Comparison of ENCODE assay signal across 17 cellular contexts in genomic region chr13:110521946-110522345, GRCh38. TPM values are rescaled to one million over a fixed set of nuclear protein-coding genes. Genes with fewer than 3 reads are reported as not detected.
DNase-seq lines count a peak whose midpoint lies in the region; ATAC-seq and TF ChIP-seq lines count a peak whose summit lies in the region.
"Had no signal": no experiment of that assay in that cellular context is flagged by ENCODE, and none has a peak within 500 bp of the region (broad histone marks: within the 10 kb centered on the region; RNA-seq: fewer than 3 reads in every experiment).

No MANE protein-coding gene starts in this region.

- no peak overlapping the region for H3K23ac ChIP-seq in neuronal stem cell (ENCODE audit: low read depth, low read length, poor library complexity)

- H3K27me3 ChIP-seq in adrenal gland (no peaks in the 10 kb centered on the region), neuronal stem cell (ENCODE audit: control insufficient read depth in 3 of 3, insufficient read depth in 3 of 3, low read depth in 1 of 3, low read length in 3 of 3) (no peaks in the 10 kb centered on the region)
- H3K27me3 ChIP-seq: gastroesophageal sphincter, pancreas had no signal

- no peak overlapping the region for H3K27ac Mint-ChIP-seq in Calu3 (ENCODE audit: unreplicated experiment)
- H3K27ac Mint-ChIP-seq: activated naive CD4-positive, alpha-beta T cell treated with anti-CD3 and anti-CD28 coated beads for 36 hours had no signal

- peak; percentile 50 for ATAC-seq in HG03354 (IDR thresholded peaks at IDR 0.05; ENCODE audit: poor library complexity, severe bottlenecking, unreplicated experiment)
- ATAC-seq: gastroesophageal sphincter, pancreas had no signal

- no peak overlapping the region for H2AK5ac ChIP-seq in neuronal stem cell (ENCODE audit: low read depth, low read length)

- TF ChIP-seq CTCF in C4-2B (conservative IDR thresholded peaks at IDR 0.05) (no peak), adrenal gland (IDR thresholded peaks at IDR 0.05) (no peak), Calu3 (IDR thresholded peaks at IDR 0.05; ENCODE audit: unreplicated experiment) (no peak)

- DNase-seq in adrenal gland (peak in 4 of 7 donors; percentile 19 to 54 (median 45)), neuronal stem cell (ENCODE audit: low spot score) (no peak), HK-2 (ENCODE audit: unreplicated experiment) (no peak), ACHN (no peak), Calu3 (no peak), AG20443 (ENCODE audit: low spot score) (no peak)
- DNase-seq: activated CD4-positive, alpha-beta T cell treated with anti-CD3 and anti-CD28 coated beads, Interleukin-2, amount 50 U/mL, for 4 hours; activated naive CD4-positive, alpha-beta T cell treated with anti-CD3 and anti-CD28 coated beads for 36 hours; BE2C; cortex of kidney; mammary epithelial cell; NCI-H1092; NCI-H69 had no signal

- intact Hi-C loops in adrenal gland (cut with DNase I), result no loop called here
- intact Hi-C loops in Calu3 (cut with micrococcal nuclease; ENCODE audit: unreplicated experiment), result no loop called here

- H3K4me2 ChIP-seq in neuronal stem cell (ENCODE audit: insufficient read depth, low read length, poor library complexity, severe bottlenecking), result no peak overlapping the region

- H2BK12ac ChIP-seq in neuronal stem cell (ENCODE audit: low read length), result no peak overlapping the region

- H3K9ac ChIP-seq in neuronal stem cell (ENCODE audit: low read depth, low read length, poor library complexity), result no peak overlapping the region

- H3K14ac ChIP-seq in neuronal stem cell (ENCODE audit: low read length), result no peak overlapping the region

- H3K4me3 ChIP-seq in adrenal gland (no peak overlapping the region), neuronal stem cell (ENCODE audit: low read length in 2 of 2) (no peak overlapping the region)
- H3K4me3 ChIP-seq: gastroesophageal sphincter, pancreas had no signal

- in situ Hi-C loops in ACHN (cut with HindIII; ENCODE audit: low pct_ligation_motif_present, low pct_unique_long_range_greater_than_20kb, low sequenced_read_pairs), result no loop called here

- H3K27me3 Mint-ChIP-seq in Calu3 (ENCODE audit: unreplicated experiment), result no peaks in the 10 kb centered on the region

- no peak overlapping the region for H2BK5ac ChIP-seq in neuronal stem cell (ENCODE audit: low read length)

- no peak overlapping the region for H2BK15ac ChIP-seq in neuronal stem cell (ENCODE audit: low read length)

- H3K4ac ChIP-seq in neuronal stem cell (ENCODE audit: low read length), result no peak overlapping the region

- H2AFZ ChIP-seq in neuronal stem cell (ENCODE audit: low read length), result no peak overlapping the region

- H3K4me1 Mint-ChIP-seq in Calu3 (ENCODE audit: low read depth, unreplicated experiment), result no peaks in the 10 kb centered on the region

- no peaks in the 10 kb centered on the region for H3K9me3 ChIP-seq in adrenal gland (replicated peaks in 1 of 3)
- H3K9me3 ChIP-seq in neuronal stem cell (replicated peaks in 1 of 2; ENCODE audit: control insufficient read depth in 2 of 2, insufficient read depth in 1 of 2, low read depth in 1 of 2, low read length in 2 of 2), result no peaks in the 10 kb centered on the region
- H3K9me3 ChIP-seq: BE2C, gastroesophageal sphincter, pancreas had no signal

- no peak overlapping the region for H4K91ac ChIP-seq in neuronal stem cell (ENCODE audit: low read depth, low read length, poor library complexity)

- CTCF ChIA-PET in Calu3 (lab: Charles Lee), result interaction anchor here (0.7 kb wide), 1 partner anchor 194 kb away, joined by 6 read pairs; no protein-coding TSS in a partner anchor

- no peak for TF ChIP-seq POLR2A in adrenal gland (IDR thresholded peaks at IDR 0.05)

- no peaks in the 10 kb centered on the region for H3K9me3 Mint-ChIP-seq in Calu3 (ENCODE audit: low read depth, unreplicated experiment)
- H3K9me3 Mint-ChIP-seq: activated naive CD4-positive, alpha-beta T cell treated with anti-CD3 and anti-CD28 coated beads for 36 hours had no signal

- H3K4me3 Mint-ChIP-seq in Calu3 (ENCODE audit: low read depth, unreplicated experiment), result no peak overlapping the region
- H3K4me3 Mint-ChIP-seq: activated naive CD4-positive, alpha-beta T cell treated with anti-CD3 and anti-CD28 coated beads for 36 hours had no signal

- peaks cover 0 to 10% of the 10 kb centered on the region in 2 donors for H3K36me3 ChIP-seq in adrenal gland (replicated peaks in 1 of 2)
- no peaks in the 10 kb centered on the region for H3K36me3 ChIP-seq in neuronal stem cell (replicated peaks in 1 of 2; ENCODE audit: control insufficient read depth in 2 of 2, insufficient read depth in 2 of 2, low read length in 2 of 2)
- H3K36me3 ChIP-seq: BE2C had no signal

- H3K18ac ChIP-seq in neuronal stem cell (ENCODE audit: low read length), result peak overlapping the region; percentile 8

- no TSS peak for BruUV-seq in Calu3 (replicated peaks; lab: Mats Ljungman, UMichigan)

- no peaks in the 10 kb centered on the region for H3K36me3 Mint-ChIP-seq in Calu3 (ENCODE audit: insufficient read depth, unreplicated experiment)

- H2BK120ac ChIP-seq in neuronal stem cell (ENCODE audit: low read depth, low read length), result no peak overlapping the region

- peak overlapping the region; percentile 47; the same call in 1 of the 2 replicates for H3K27ac ChIP-seq in C4-2B
- H3K27ac ChIP-seq in adrenal gland, result peak overlapping the region in 4 of 5 donors; percentile 70 to 95 (median 76)
- no peak overlapping the region for H3K27ac ChIP-seq in neuronal stem cell (replicated peaks; ENCODE audit: low read length)

- 64 to 79% (median 70%) methylated on average over 4 to 7 of the region's 7 CpGs for WGBS in adrenal gland, 4 donors
- WGBS in neuronal stem cell (ENCODE audit: extremely low coverage in 2 of 2, insufficient read length in 2 of 2, insufficient replicate concordance in 1 of 2), 2 donors, result no CpG with 5 or more reads among the region's 7 CpGs

- H4K8ac ChIP-seq in neuronal stem cell (ENCODE audit: low read depth, low read length), result no peak overlapping the region

- peaks cover 2% of the 10 kb centered on the region for H3K79me1 ChIP-seq in neuronal stem cell (ENCODE audit: low read depth, low read length)

- H3K4me1 ChIP-seq in adrenal gland (replicated peaks in 1 of 2), result peaks cover 41 to 68% of the 10 kb centered on the region in 2 donors
- peaks cover 3 to 5% of the 10 kb centered on the region in 2 donors for H3K4me1 ChIP-seq in neuronal stem cell (ENCODE audit: control insufficient read depth in 2 of 2, insufficient read depth in 1 of 2, low read depth in 1 of 2, low read length in 2 of 2)
- H3K4me1 ChIP-seq: BE2C had no signal

RNA-seq across cellular contexts. Expression of gene RAB20, which starts 39.6 kb away (rescaled TPM):
- total RNA-seq in adrenal gland (100 to 1,000 TPM in 1 of 8 donors, 10 to 100 TPM in 7; 30.8 to 259 (median 46.1) TPM), Calu3 (2022) (9.7 and 11.9 TPM in 2 replicates)
- 10 to 100 TPM; 15.0 to 20.6 (median 20.5) TPM for polyA plus RNA-seq in adrenal gland
- 0.56 TPM for polyA plus RNA-seq in neuronal stem cell (2013, experiment 1 of 2)
- 0.76 TPM for polyA plus RNA-seq in neuronal stem cell (2013, experiment 2 of 2)

Comparison
In these comparisons a context has a peak if more than half of its experiments do, and no peak if none do; other contexts are left out.
1. DNase-seq: peak in adrenal gland (4 of 7); none in neuronal stem cell (single experiment), HK-2 (single experiment), ACHN (single experiment), Calu3 (single experiment) and AG20443 (single experiment).